9 cellular contexts compared by ENCODE assay signal in the genomic region with DNA sequence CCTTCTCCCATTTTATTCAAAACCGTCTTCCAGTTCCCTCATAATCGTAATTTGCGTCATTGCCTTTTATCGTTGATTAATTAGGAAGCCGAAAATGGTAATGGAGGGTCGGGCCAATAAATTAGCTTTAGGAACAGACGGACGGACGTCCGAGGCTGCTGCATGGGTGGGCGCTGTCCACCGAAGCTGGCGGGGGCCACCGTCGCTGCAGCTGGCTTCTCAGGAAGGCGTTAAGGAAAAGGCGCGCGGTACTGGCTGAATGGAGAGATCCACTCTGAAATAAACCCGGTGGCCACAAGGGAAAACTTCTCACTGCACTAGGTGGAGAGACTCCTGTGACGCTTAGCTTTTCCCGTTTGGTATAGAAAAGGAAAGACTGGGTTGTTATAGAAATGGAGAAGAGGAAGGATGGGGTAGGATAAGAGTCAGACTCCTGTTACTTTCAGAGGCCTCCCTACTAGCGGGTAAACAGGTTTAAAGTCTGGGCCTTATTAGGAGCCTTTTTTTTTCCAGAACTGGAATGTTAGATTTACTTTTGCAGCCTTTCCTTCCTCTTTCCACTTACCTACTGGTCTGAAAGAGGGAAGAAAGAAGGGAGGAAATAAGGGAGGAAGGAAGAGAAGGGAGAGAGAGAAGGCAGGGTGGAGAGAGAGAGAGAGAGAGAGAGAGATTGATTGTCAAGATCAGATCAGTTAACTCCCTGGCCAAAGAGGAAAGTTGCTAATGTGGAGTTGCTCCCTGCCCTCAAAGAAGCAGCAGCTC. TPM values are rescaled to one million over a fixed set of nuclear protein-coding genes. Genes with fewer than 3 reads are reported as not detected.
A peak's percentile ranks its signal among the peaks of the same experiment; 100 is the strongest.
DNase-seq lines count a peak whose midpoint lies in the region; ATAC-seq, FAIRE-seq and TF ChIP-seq lines count a peak whose summit lies in the region.
"Had no signal": no experiment of that assay in that cellular context is flagged by ENCODE, and none has a peak within 500 bp of the region (broad histone marks: within the 10 kb centered on the region; RNA-seq: fewer than 3 reads in every experiment).

No MANE protein-coding gene starts in this region.

- ATAC-seq in K562, result no peak
- ATAC-seq in thoracic aorta (ENCODE audit: insufficient number of reproducible peaks, low FRiP score, low read depth), result no peak

- peaks cover 2% of the 10 kb centered on the region for H3K27me3 Mint-ChIP-seq in activated naive CD4-positive, alpha-beta T cell treated with anti-CD3 and anti-CD28 coated beads, Interleukin-2, amount 50 U/mL, for 24 hours
- peaks cover 93% of the 10 kb centered on the region for H3K27me3 Mint-ChIP-seq in mesothelial cell of epicardium (ENCODE audit: low read depth)

- no peak overlapping the region for H3K27ac ChIP-seq in K562 (ENCODE audit: extremely low read depth, low read depth, low read length)
- no peak overlapping the region for H3K27ac ChIP-seq in thoracic aorta

- TF ChIP-seq CTCF in K562 (IDR thresholded peaks at IDR 0.05 in 2 of 3, conservative IDR thresholded peaks at IDR 0.05 in 1 of 3; ENCODE audit: insufficient read depth in 2 of 3, low read depth in 1 of 3, low read length in 3 of 3) (no peak), mesothelial cell of epicardium (IDR thresholded peaks at IDR 0.05; ENCODE audit: unreplicated experiment) (no peak), thoracic aorta (IDR thresholded peaks at IDR 0.05) (peak; percentile 1)

- no peaks in the 10 kb centered on the region for H3K9me1 ChIP-seq in K562 (ENCODE audit: control insufficient read depth, insufficient read depth, low read length)

- no peaks in the 10 kb centered on the region for H3K36me3 ChIP-seq in K562 (ENCODE audit: control insufficient read depth, insufficient read depth, low read length)
- H3K36me3 ChIP-seq in thoracic aorta, result no peaks in the 10 kb centered on the region

- no peak overlapping the region for H2AFZ ChIP-seq in K562 (ENCODE audit: low read depth, low read length)

- TF ChIP-seq RAD21 in K562 (CRISPR knock-in tag; conservative IDR thresholded peaks at IDR 0.05 in 1 of 2, IDR thresholded peaks at IDR 0.05 in 1 of 2), result no peak

- TF ChIP-seq POLR2A in K562 (conservative IDR thresholded peaks at IDR 0.05), result no peak

- BruUV-seq in K562 (replicated peaks; lab: Mats Ljungman, UMichigan), result no TSS peak

- no peaks in the 10 kb centered on the region for H3K36me3 Mint-ChIP-seq in activated naive CD4-positive, alpha-beta T cell treated with anti-CD3 and anti-CD28 coated beads, Interleukin-2, amount 50 U/mL, for 24 hours
- no peaks in the 10 kb centered on the region for H3K36me3 Mint-ChIP-seq in mesothelial cell of epicardium

- FAIRE-seq in K562 (lab: Jason Lieb, UNC), result no peak

- in situ Hi-C loops in K562 (cut with MboI), result no loop called here

- TF ChIP-seq EP300 in K562 (IDR thresholded peaks at IDR 0.05; ENCODE audit: low read length), result no peak

- no peak overlapping the region for H3K4me3 ChIP-seq in K562
- peak overlapping the region; percentile 92 for H3K4me3 ChIP-seq in thoracic aorta

- H3K9ac ChIP-seq in K562 (ENCODE audit: insufficient read depth in 1 of 2, low read depth in 2 of 2, low read length in 2 of 2), result no peak overlapping the region

- H4K20me1 ChIP-seq in K562 (replicated peaks; ENCODE audit: control insufficient read depth, insufficient read depth, low read length), result no peaks in the 10 kb centered on the region

- CTCF ChIA-PET in K562 (lab: Yijun Ruan, JAX; ENCODE audit: low intra/inter-chr PET ratio), result no interaction called here

- H3K9me3 ChIP-seq in K562 (replicated peaks; ENCODE audit: control insufficient read depth, insufficient read depth, low read depth, low read length) (peaks cover 5% of the 10 kb centered on the region; the same call in 1 of the 2 replicates), thoracic aorta (no peaks in the 10 kb centered on the region)

- H3K9me3 Mint-ChIP-seq in activated naive CD4-positive, alpha-beta T cell treated with anti-CD3 and anti-CD28 coated beads, Interleukin-2, amount 50 U/mL, for 24 hours, result no peaks in the 10 kb centered on the region
- H3K9me3 Mint-ChIP-seq in mesothelial cell of epicardium, result no peaks in the 10 kb centered on the region

- WGBS in K562 (ENCODE audit: insufficient coverage, low coverage, missing lambda C conversion rate), result 87% methylated on average over 12 of the region's 23 CpGs

- no peaks in the 10 kb centered on the region; a peak in 2 of 5 replicates for H3K4me1 ChIP-seq in K562 (replicated peaks in 1 of 2; ENCODE audit: control insufficient read depth in 2 of 2, insufficient read depth in 2 of 2, low read length in 2 of 2)
- peaks cover 13 to 48% of the 10 kb centered on the region in 2 donors for H3K4me1 ChIP-seq in thoracic aorta (ENCODE audit: control insufficient read depth in 1 of 2, low read depth in 2 of 2)

- peaks cover 44% of the 10 kb centered on the region for H3K4me1 Mint-ChIP-seq in activated naive CD4-positive, alpha-beta T cell treated with anti-CD3 and anti-CD28 coated beads, Interleukin-2, amount 50 U/mL, for 24 hours
- peaks cover 28% of the 10 kb centered on the region for H3K4me1 Mint-ChIP-seq in mesothelial cell of epicardium

- intact Hi-C loops in K562 (cut with micrococcal nuclease), result no loop called here

- DNase-seq in activated naive CD4-positive, alpha-beta T cell treated with anti-CD3 and anti-CD28 coated beads, Interleukin-2, amount 50 U/mL, for 16 hours, result no peak
- DNase-seq in K562 (ENCODE audit: extremely low read depth in 1 of 4, low spot score in 3 of 4) (no peak), mesothelial cell of epicardium (ENCODE audit: low spot score in 2 of 2, unreplicated experiment in 2 of 2) (no peak), thoracic aorta (ENCODE audit: low spot score) (no peak), ureter (ENCODE audit: low spot score) (no peak), NCI-H2171 treated with DMSO at 0.1 percent for 48 hours (lab: John Stamatoyannopoulos, UW) (no peak), putamen (ENCODE audit: low spot score) (no peak)
- DNase-seq: NCI-H2107 had no signal

- peak overlapping the region; percentile 53 for H3K27ac Mint-ChIP-seq in activated naive CD4-positive, alpha-beta T cell treated with anti-CD3 and anti-CD28 coated beads, Interleukin-2, amount 50 U/mL, for 24 hours
- no peak overlapping the region for H3K27ac Mint-ChIP-seq in mesothelial cell of epicardium

- H3K27me3 ChIP-seq in K562 (ENCODE audit: control insufficient read depth in 2 of 2, insufficient read depth in 2 of 2, low read length in 2 of 2) (no peaks in the 10 kb centered on the region), thoracic aorta (replicated peaks; ENCODE audit: insufficient read depth) (no peaks in the 10 kb centered on the region)

- H3K79me2 ChIP-seq in K562 (ENCODE audit: control insufficient read depth, insufficient read depth, low read length), result no peaks in the 10 kb centered on the region

- no peak overlapping the region for H3K4me2 ChIP-seq in K562 (ENCODE audit: insufficient read depth, low read length)

- peak overlapping the region; percentile 97 for H3K4me3 Mint-ChIP-seq in activated naive CD4-positive, alpha-beta T cell treated with anti-CD3 and anti-CD28 coated beads, Interleukin-2, amount 50 U/mL, for 24 hours
- H3K4me3 Mint-ChIP-seq in mesothelial cell of epicardium, result peak overlapping the region; percentile 85

- POLR2A ChIA-PET in K562 (lab: Yijun Ruan, JAX), result interaction anchor here (0.8 to 0.9 kb wide), 2 partner anchors 11 to 14 kb away, joined by 3 to 4 read pairs; partner anchors contain the start of gene PRDM8

TF ChIP-seq in K562, 482 proteins besides CTCF, POLR2A, EP300 and RAD21:
- TF ChIP-seq, protein P1, sequence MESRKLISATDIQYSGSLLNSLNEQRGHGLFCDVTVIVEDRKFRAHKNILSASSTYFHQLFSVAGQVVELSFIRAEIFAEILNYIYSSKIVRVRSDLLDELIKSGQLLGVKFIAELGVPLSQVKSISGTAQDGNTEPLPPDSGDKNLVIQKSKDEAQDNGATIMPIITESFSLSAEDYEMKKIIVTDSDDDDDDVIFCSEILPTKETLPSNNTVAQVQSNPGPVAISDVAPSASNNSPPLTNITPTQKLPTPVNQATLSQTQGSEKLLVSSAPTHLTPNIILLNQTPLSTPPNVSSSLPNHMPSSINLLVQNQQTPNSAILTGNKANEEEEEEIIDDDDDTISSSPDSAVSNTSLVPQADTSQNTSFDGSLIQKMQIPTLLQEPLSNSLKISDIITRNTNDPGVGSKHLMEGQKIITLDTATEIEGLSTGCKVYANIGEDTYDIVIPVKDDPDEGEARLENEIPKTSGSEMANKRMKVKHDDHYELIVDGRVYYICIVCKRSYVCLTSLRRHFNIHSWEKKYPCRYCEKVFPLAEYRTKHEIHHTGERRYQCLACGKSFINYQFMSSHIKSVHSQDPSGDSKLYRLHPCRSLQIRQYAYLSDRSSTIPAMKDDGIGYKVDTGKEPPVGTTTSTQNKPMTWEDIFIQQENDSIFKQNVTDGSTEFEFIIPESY (CRISPR knock-in tag; IDR thresholded peaks at IDR 0.05), result peak; percentile 78
- no peak for TF ChIP-seq ADNP (tag; IDR thresholded peaks at IDR 0.05)

RNA-seq across cellular contexts. Expression of gene PRDM8, which starts 11.3 kb away (rescaled TPM):
- total RNA-seq in K562 (2011; cell fraction: chromatin; rRNA removed; ENCODE audit: low replicate concordance), result not detected in 2 replicates
- total RNA-seq in K562 (2011; cell fraction: nucleolus; rRNA removed), result not detected in 2 replicates
- total RNA-seq in K562 (2011; cell fraction: nucleoplasm; rRNA removed), result not detected in 2 replicates
- total RNA-seq in K562 (2014; rRNA removed), result not detected in 2 replicates
- total RNA-seq in K562 (2014; rRNA removed; fragmentation: Illumina TruSeq; extraction: Trizol), result not detected in 2 replicates
- total RNA-seq in K562 (2015; rRNA removed; fragmentation: Illumina TruSeq; extraction: Trizol), result not detected in 2 replicates
- 0.07 and 0.40 TPM in 2 replicates for total RNA-seq in K562 (2021)
- not detected in 2 replicates for polyA plus RNA-seq in K562 (2011; rRNA removed)
- not detected in 2 replicates for polyA plus RNA-seq in K562 (2011; cell fraction: cytosol; rRNA removed)
- not detected in 2 replicates for polyA plus RNA-seq in K562 (2011; cell fraction: nucleus; rRNA removed)
- not detected in 2 replicates for polyA plus RNA-seq in K562 (2012)
- not detected in 2 replicates for polyA plus RNA-seq in K562 (2014; fragmentation: Illumina TruSeq; extraction: Trizol)
- polyA plus RNA-seq in K562 (2014; fragmentation: Nextera tagmentation; extraction: Ambion mirVana), result not detected
- polyA plus RNA-seq in K562 (2014; rRNA removed), result not detected in 2 replicates
- polyA minus RNA-seq in K562 (2011; rRNA and poly(A)+ RNA removed), result not detected in 2 replicates
- polyA minus RNA-seq in K562 (2011; cell fraction: cytosol; rRNA and poly(A)+ RNA removed), result not detected in 2 replicates
- not detected in 2 replicates for polyA minus RNA-seq in K562 (2011; cell fraction: nucleus; rRNA and poly(A)+ RNA removed)
- 1.6 to 2.4 TPM (median 1.7 TPM) in 3 replicates for total RNA-seq in mesothelial cell of epicardium
- total RNA-seq in thoracic aorta, result 1 to 10 TPM; 2.7 to 3.7 TPM
- 8.3 TPM for total RNA-seq in ureter
